In the genomic region with DNA sequence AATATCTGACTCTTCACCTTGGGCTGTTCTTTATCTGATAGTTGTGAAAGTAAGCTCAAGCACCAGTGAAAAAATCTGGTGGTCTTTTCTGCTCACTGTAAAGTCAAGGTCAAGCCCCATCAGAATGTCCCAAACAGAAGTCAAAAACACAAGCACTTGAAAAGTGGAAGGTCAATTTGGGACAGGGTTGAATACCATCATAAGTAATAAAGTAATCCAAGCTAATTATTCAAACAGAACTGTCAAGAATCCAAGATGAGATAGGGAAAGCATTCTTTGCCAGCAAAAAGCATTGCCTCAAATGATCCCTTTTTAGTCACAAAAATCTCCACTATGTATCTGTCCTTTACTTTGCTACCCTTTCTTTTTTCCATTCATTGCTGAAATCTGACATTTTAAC, we compare ENCODE assay signal across 23 cellular contexts.
"Had no signal": no experiment of that assay in that cellular context is flagged by ENCODE, and none has a peak within 500 bp of the region (broad histone marks: within the 10 kb centered on the region; RNA-seq: fewer than 3 reads in every experiment).

No MANE protein-coding gene starts in this region.

- H3K4me3 ChIP-seq: esophagus squamous epithelium, lower lobe of right lung, pancreas, right lobe of liver, smooth muscle cell, thyroid gland had no signal

- H3K9me3 ChIP-seq: esophagus squamous epithelium, lower lobe of right lung, pancreas, right lobe of liver, thyroid gland had no signal

- H3K36me3 Mint-ChIP-seq: naive thymus-derived CD8-positive, alpha-beta T cell; type B pancreatic cell had no signal

- H3K27ac ChIP-seq: lower lobe of right lung, pancreas, right lobe of liver had no signal

- H3K27me3 ChIP-seq: pancreas, right lobe of liver, thyroid gland had no signal

- H3K4me3 Mint-ChIP-seq: effector memory CD8-positive, alpha-beta T cell; naive thymus-derived CD8-positive, alpha-beta T cell; stimulated activated naive CD8-positive, alpha-beta T cell treated with anti-CD3 and anti-CD28 coated beads, Interleukin-15, amount 100 ng/mL, for 72 hours; type B pancreatic cell had no signal

- H3K27me3 Mint-ChIP-seq: naive thymus-derived CD8-positive, alpha-beta T cell had no signal

- DNase-seq: cerebellar nuclear complex; cortex of kidney; effector memory CD8-positive, alpha-beta T cell; erythroblast; esophagus squamous epithelium; foreskin melanocyte; glutamatergic neuron; lower lobe of right lung; naive thymus-derived CD8-positive, alpha-beta T cell; occipital lobe; pancreas; retina; right lobe of liver; stimulated activated CD4-positive, alpha-beta T cell treated with anti-CD3 and anti-CD28 coated beads, Interleukin-12 subunit alpha, Interleukin-12 subunit beta, amount 100 ng/mL, for 4 hours; stimulated activated CD4-positive, alpha-beta T cell treated with anti-CD3 and anti-CD28 coated beads, Interleukin-1b, Interleukin-23, amount 100 ng/mL, for 48 hours; stimulated activated CD4-positive, alpha-beta T cell treated with anti-CD3 and anti-CD28 coated beads, Interleukin-4, amount 100 ng/mL, for 1 hour; stimulated activated CD8-positive, alpha-beta memory T cell treated with anti-CD3 and anti-CD28 coated beads, Interleukin-4, amount 100 ng/mL, for 48 hours; stimulated activated naive CD4-positive, alpha-beta T cell; stimulated activated naive CD8-positive, alpha-beta T cell treated with anti-CD3 and anti-CD28 coated beads, Interleukin-15, amount 100 ng/mL, for 72 hours; thyroid gland had no signal

- H3K4me1 ChIP-seq: lower lobe of right lung, right lobe of liver had no signal

- ATAC-seq: effector memory CD8-positive, alpha-beta T cell; left lobe of liver; lower lobe of right lung; naive thymus-derived CD8-positive, alpha-beta T cell; pancreas; right lobe of liver; stimulated activated naive CD8-positive, alpha-beta T cell treated with anti-CD3 and anti-CD28 coated beads, Interleukin-15, amount 100 ng/mL, for 72 hours had no signal

- H3K36me3 ChIP-seq: esophagus squamous epithelium, lower lobe of right lung, pancreas, right lobe of liver, thyroid gland had no signal

- H3K9me3 Mint-ChIP-seq: effector memory CD8-positive, alpha-beta T cell; naive thymus-derived CD8-positive, alpha-beta T cell; stimulated activated naive CD8-positive, alpha-beta T cell treated with anti-CD3 and anti-CD28 coated beads, Interleukin-15, amount 100 ng/mL, for 72 hours; type B pancreatic cell had no signal

- H3K27ac Mint-ChIP-seq: effector memory CD8-positive, alpha-beta T cell; stimulated activated naive CD8-positive, alpha-beta T cell treated with anti-CD3 and anti-CD28 coated beads, Interleukin-15, amount 100 ng/mL, for 72 hours; type B pancreatic cell had no signal
